ENCODE assay signal across 31 cellular contexts in the genomic region with DNA sequence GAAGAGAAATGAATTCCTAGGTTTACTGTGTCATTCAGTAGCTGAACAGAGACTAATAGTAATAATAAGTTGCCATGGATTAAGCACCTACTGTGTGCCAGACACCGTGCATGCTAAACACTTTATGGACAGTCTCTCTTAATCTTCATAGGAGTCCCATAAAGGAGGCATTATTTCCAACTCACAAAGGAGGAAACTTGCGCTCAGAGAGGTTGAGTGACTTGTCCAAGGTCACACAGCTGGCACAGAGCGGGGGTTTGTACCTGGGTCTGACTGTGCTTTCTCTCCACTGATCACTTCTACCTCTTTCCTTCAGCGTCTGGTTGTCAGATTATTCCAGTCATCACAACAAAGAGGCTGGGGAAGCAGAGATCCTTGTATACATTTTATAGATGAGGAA.
"Had no signal": no experiment of that assay in that cellular context is flagged by ENCODE, and none has a peak within 500 bp of the region (broad histone marks: within the 10 kb centered on the region; RNA-seq: fewer than 3 reads in every experiment).

No MANE protein-coding gene starts in this region.

- H3K4me3 ChIP-seq: adrenal gland, body of pancreas, breast epithelium had no signal

- FAIRE-seq: astrocyte, TTC549 had no signal

- H3K27ac ChIP-seq: adrenal gland, body of pancreas, brain microvascular endothelial cell, breast epithelium, VCaP had no signal

- H3K4me1 ChIP-seq: adrenal gland, body of pancreas, breast epithelium had no signal

- H3K36me3 ChIP-seq: breast epithelium had no signal

- H3K9me3 ChIP-seq: adrenal gland, body of pancreas, breast epithelium had no signal

- H3K27me3 ChIP-seq: adrenal gland, body of pancreas, brain microvascular endothelial cell, breast epithelium had no signal

- DNase-seq: activated B cell treated with CpG ODN at 0.5 μM for 24 hours; activated CD4-positive, alpha-beta memory T cell treated with anti-CD3 and anti-CD28 coated beads for 36 hours; activated CD4-positive, alpha-beta T cell treated with anti-CD3 and anti-CD28 coated beads for 4 hours; activated CD4-positive, alpha-beta T cell treated with anti-CD3 and anti-CD28 coated beads, Interleukin-2, amount 10 ng/mL, durations not matched to agents 24 days and 14 days; activated CD4-positive, alpha-beta T cell treated with anti-CD3 and anti-CD28 coated beads, Interleukin-2, amount 50 U/mL, for 1 hour; activated CD4-positive, alpha-beta T cell treated with anti-CD3 and anti-CD28 coated beads, Interleukin-2, amount 50 U/mL, for 4 hours; activated CD4-positive, CD25-positive, alpha-beta regulatory T cell treated with anti-CD3 and anti-CD28 coated beads, Interleukin-2, amount 50 U/mL, for 72 hours; activated CD8-positive, alpha-beta memory T cell treated with anti-CD3 and anti-CD28 coated beads, Interleukin-2, amount 50 U/mL, for 4 hours; activated CD8-positive, alpha-beta T cell treated with anti-CD3 and anti-CD28 coated beads for 36 hours; activated effector memory CD4-positive, alpha-beta T cell treated with anti-CD3 and anti-CD28 coated beads, Interleukin-2, amount 50 U/mL, for 16 hours; activated gamma-delta T cell treated with Interleukin-2 at 50 U/mL for 16 hours; activated naive CD4-positive, alpha-beta T cell; activated naive CD4-positive, alpha-beta T cell treated with anti-CD3 and anti-CD28 coated beads for 36 hours; activated naive CD4-positive, alpha-beta T cell treated with anti-CD3 and anti-CD28 coated beads, Interleukin-2, amount 50 U/mL, for 16 hours; activated naive CD8-positive, alpha-beta T cell treated with anti-CD3 and anti-CD28 coated beads for 36 hours; activated T-cell treated with anti-CD3 and anti-CD28 coated beads for 4 hours; activated T-cell treated with anti-CD3 and anti-CD28 coated beads, Interleukin-2, amount 50 U/mL, for 1 hour; activated T-cell treated with anti-CD3 and anti-CD28 coated beads, Interleukin-2, amount 50 U/mL, for 4 hours; activated T-cell treated with anti-CD3 and anti-CD28 coated beads, Interleukin-2, amount 50 U/mL, for 72 hours; adrenal gland; amniotic stem cell; aorta; body of pancreas; brain microvascular endothelial cell; central memory CD4-positive, alpha-beta T cell; T-helper 2 cell; T-helper 9 cell had no signal
